Comparison of ENCODE assay signal across 4 cellular contexts in the genomic region with DNA sequence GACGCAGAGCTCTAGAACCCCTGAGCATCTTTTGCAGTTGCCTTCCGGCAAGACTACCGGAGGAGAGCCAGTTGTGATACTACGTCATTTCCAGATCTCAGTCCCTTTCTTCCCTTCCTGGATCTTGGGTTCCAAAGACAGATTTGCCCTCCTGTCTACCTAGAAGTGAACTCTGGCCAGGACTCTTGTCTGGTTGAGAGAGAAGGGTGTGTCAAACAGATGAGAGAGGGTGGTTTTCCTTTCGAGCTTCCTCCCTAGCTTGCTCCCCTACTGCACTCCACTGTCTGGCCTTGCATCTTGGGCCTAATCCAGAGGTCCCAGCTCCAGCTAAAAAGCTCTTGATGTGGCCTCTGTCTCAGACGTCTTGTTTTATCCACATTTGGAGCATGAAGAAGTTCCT. TPM values are rescaled to one million over a fixed set of nuclear protein-coding genes. Genes with fewer than 3 reads are reported as not detected.
"Had no signal": no experiment of that assay in that cellular context is flagged by ENCODE, and none has a peak within 500 bp of the region (broad histone marks: within the 10 kb centered on the region; RNA-seq: fewer than 3 reads in every experiment).

No MANE protein-coding gene starts in this region.

RNA-seq across cellular contexts. Expression of a gene that starts 44.0 kb away (rescaled TPM):
- total RNA-seq: LHCN-M2, MCF 10A, NCI-H460 had no signal

RNA-seq across cellular contexts. Expression of a gene that starts 47.3 kb away (rescaled TPM):
- total RNA-seq: LHCN-M2, M059J, MCF 10A, NCI-H460 had no signal
